In genomic region chr6:126076992-126077664, GRCh38 we compare ENCODE assay signal across 1 cellular context.
A peak's percentile ranks its signal among the peaks of the same experiment; 100 is the strongest.
TF ChIP-seq lines count a peak whose summit lies in the region.

No MANE protein-coding gene starts in this region.

TF ChIP-seq in HepG2, 621 proteins besides CTCF, POLR2A, EP300 and RAD21 (continued from another document):
- TF ChIP-seq ZNF770 (CRISPR knock-in tag; IDR thresholded peaks at IDR 0.05), result no peak
- no peak for TF ChIP-seq AGO2 (optimal IDR thresholded peaks at IDR 0.05; ENCODE audit: low read depth, low read length)
- TF ChIP-seq AHR (CRISPR knock-in tag; IDR thresholded peaks at IDR 0.05), result no peak
- TF ChIP-seq PHF21A (CRISPR knock-in tag; IDR thresholded peaks at IDR 0.05), result peak; percentile 27; the same call in 1 of the 2 replicates
- no peak for TF ChIP-seq ZNF879 (CRISPR knock-in tag; IDR thresholded peaks at IDR 0.05)
- no peak for TF ChIP-seq THAP7 (CRISPR knock-in tag; IDR thresholded peaks at IDR 0.05)
